Comparison of ENCODE assay signal across 29 cellular contexts in genomic region chr6:157403011-157403683, GRCh38.
"Had no signal": no experiment of that assay in that cellular context is flagged by ENCODE, and none has a peak within 500 bp of the region (broad histone marks: within the 10 kb centered on the region; RNA-seq: fewer than 3 reads in every experiment).

No MANE protein-coding gene starts in this region.

- H3K36me3 Mint-ChIP-seq: mesothelial cell of epicardium; natural killer cell treated with Interleukin-12 subunit alpha and Interleukin-12 subunit beta and Interleukin-15 and Interleukin-18, amount 100 ng/mL, for 72 hours had no signal

- H3K36me3 ChIP-seq: gastroesophageal sphincter, left lung, sigmoid colon, thyroid gland, vagina had no signal

- H3K4me3 Mint-ChIP-seq: dendritic cell treated with granulocyte-macrophage colony-stimulating factor and Interleukin-4, amounts not matched to agents 40 ng/mL and 50 ng/mL, for 4 days; endodermal cell; mesothelial cell of epicardium; natural killer cell treated with Interleukin-12 subunit alpha and Interleukin-12 subunit beta and Interleukin-15 and Interleukin-18, amount 100 ng/mL, for 72 hours; neural crest cell; stimulated activated effector memory CD8-positive, alpha-beta T cell treated with anti-CD3 and anti-CD28 coated beads, Interleukin-12 subunit alpha, Interleukin-12 subunit beta, amount 100 ng/mL, for 72 hours had no signal

- H3K4me3 ChIP-seq: gastroesophageal sphincter, heart right ventricle, left lung, mucosa of descending colon, psoas muscle, sigmoid colon, stomach, thyroid gland, vagina had no signal

- H3K27ac Mint-ChIP-seq: dendritic cell treated with granulocyte-macrophage colony-stimulating factor and Interleukin-4, amounts not matched to agents 40 ng/mL and 50 ng/mL, for 4 days; endodermal cell; mesothelial cell of epicardium; natural killer cell treated with Interleukin-12 subunit alpha and Interleukin-12 subunit beta and Interleukin-15 and Interleukin-18, amount 100 ng/mL, for 72 hours; stimulated activated effector memory CD8-positive, alpha-beta T cell treated with anti-CD3 and anti-CD28 coated beads, Interleukin-12 subunit alpha, Interleukin-12 subunit beta, amount 100 ng/mL, for 72 hours had no signal

- ATAC-seq: esophagus mucosa; gastroesophageal sphincter; heart right ventricle; left cardiac atrium; left lung; mucosa of descending colon; natural killer cell treated with Interleukin-12 subunit alpha and Interleukin-12 subunit beta and Interleukin-15 and Interleukin-18, amount 100 ng/mL, for 72 hours; psoas muscle; right cardiac atrium; stimulated activated effector memory CD8-positive, alpha-beta T cell treated with anti-CD3 and anti-CD28 coated beads, Interleukin-12 subunit alpha, Interleukin-12 subunit beta, amount 100 ng/mL, for 72 hours had no signal

- DNase-seq: effector CD8-positive, alpha-beta T cell; endodermal cell; foreskin fibroblast; heart right ventricle; hippocampal formation; left cardiac atrium; left lung; mesenchymal stem cell; mucosa of descending colon; naive B cell; nucleus accumbens; psoas muscle; right cardiac atrium; sigmoid colon; stimulated activated CD4-positive, alpha-beta T cell treated with anti-CD3 and anti-CD28 coated beads, Interleukin-2, amount 100 ng/mL, for 24 hours; stimulated activated CD4-positive, alpha-beta T cell treated with anti-CD3 and anti-CD28 coated beads, Interleukin-4, amount 100 ng/mL, for 24 hours; stimulated activated naive CD4-positive, alpha-beta T cell treated with Interleukin-2 at 50 U/mL for 16 hours; stomach; thyroid gland; trophoblast cell had no signal

- H3K27me3 ChIP-seq: gastroesophageal sphincter, heart right ventricle, left lung, sigmoid colon, stomach, thyroid gland, vagina had no signal

- H3K27me3 Mint-ChIP-seq: dendritic cell treated with granulocyte-macrophage colony-stimulating factor and Interleukin-4, amounts not matched to agents 40 ng/mL and 50 ng/mL, for 4 days; naive B cell; natural killer cell treated with Interleukin-12 subunit alpha and Interleukin-12 subunit beta and Interleukin-15 and Interleukin-18, amount 100 ng/mL, for 72 hours had no signal

- H3K9me3 ChIP-seq: gastroesophageal sphincter, left lung, mucosa of descending colon, psoas muscle, sigmoid colon, stomach, thyroid gland, vagina had no signal

- H3K27ac ChIP-seq: epithelial cell of prostate, gastroesophageal sphincter, heart right ventricle, left lung, psoas muscle, sigmoid colon, stomach, thyroid gland, vagina had no signal

- H3K9me3 Mint-ChIP-seq: dendritic cell treated with granulocyte-macrophage colony-stimulating factor and Interleukin-4, amounts not matched to agents 40 ng/mL and 50 ng/mL, for 4 days; endodermal cell; mesothelial cell of epicardium; naive B cell; natural killer cell treated with Interleukin-12 subunit alpha and Interleukin-12 subunit beta and Interleukin-15 and Interleukin-18, amount 100 ng/mL, for 72 hours; neural crest cell; stimulated activated effector memory CD8-positive, alpha-beta T cell treated with anti-CD3 and anti-CD28 coated beads, Interleukin-12 subunit alpha, Interleukin-12 subunit beta, amount 100 ng/mL, for 72 hours had no signal

- H3K4me1 ChIP-seq: gastroesophageal sphincter, left lung, psoas muscle, sigmoid colon, vagina had no signal
